ENCODE assay signal across 1 cellular context in the genomic region with DNA sequence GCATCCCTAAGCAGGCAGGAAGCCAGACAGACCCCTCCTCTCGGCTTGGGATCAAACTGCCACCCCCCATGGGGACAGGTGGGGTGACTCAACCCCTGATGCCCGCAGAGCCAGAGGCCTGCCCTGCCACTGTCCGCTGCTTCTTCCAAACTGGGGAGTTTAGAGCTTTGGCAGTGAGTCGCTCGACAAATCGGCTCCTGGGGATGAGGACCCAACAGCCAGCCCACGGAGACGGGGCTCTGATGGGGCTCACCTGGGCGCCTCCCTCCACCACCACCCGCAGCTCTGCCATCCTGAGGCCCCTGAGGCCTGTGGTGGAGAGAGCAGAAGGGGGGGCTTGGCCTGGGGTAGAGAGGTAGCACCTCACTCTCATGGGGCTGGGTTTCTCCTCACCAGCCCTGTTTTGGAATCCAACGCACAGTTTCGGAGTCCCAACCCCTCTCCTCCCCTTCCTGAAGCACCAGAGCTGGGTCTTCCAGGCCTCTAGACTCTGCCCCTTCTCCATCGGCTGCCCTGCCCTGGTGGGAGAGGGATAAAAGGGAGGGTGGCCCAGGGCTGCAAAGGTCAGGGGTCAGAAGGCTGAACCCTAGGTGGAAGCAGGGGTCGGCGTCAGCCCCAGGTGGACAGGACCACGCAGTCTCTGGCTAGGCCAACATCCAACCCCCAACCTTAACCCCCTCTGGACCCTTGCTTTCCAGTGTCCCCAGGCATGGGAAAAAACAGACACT.
TF ChIP-seq lines count a peak whose summit lies in the region.

No MANE protein-coding gene starts in this region.

TF ChIP-seq in K562, 482 proteins besides CTCF, POLR2A, EP300 and RAD21:
- TF ChIP-seq ZKSCAN3 (CRISPR knock-in tag; IDR thresholded peaks at IDR 0.05) (no peak), SMAD2 (IDR thresholded peaks at IDR 0.05; ENCODE audit: low read depth, low read length) (no peak), HDAC6 (IDR thresholded peaks at IDR 0.05; ENCODE audit: low read depth, low read length) (no peak), RBBP5 (IDR thresholded peaks at IDR 0.05; ENCODE audit: borderline replicate concordance, insufficient read depth, low read length, poor library complexity, severe bottlenecking) (no peak), MED1 (CRISPR knock-in tag; IDR thresholded peaks at IDR 0.05; ENCODE audit: borderline replicate concordance) (no peak), ELF1 (tag; IDR thresholded peaks at IDR 0.05) (no peak)
- TF ChIP-seq, protein P1, sequence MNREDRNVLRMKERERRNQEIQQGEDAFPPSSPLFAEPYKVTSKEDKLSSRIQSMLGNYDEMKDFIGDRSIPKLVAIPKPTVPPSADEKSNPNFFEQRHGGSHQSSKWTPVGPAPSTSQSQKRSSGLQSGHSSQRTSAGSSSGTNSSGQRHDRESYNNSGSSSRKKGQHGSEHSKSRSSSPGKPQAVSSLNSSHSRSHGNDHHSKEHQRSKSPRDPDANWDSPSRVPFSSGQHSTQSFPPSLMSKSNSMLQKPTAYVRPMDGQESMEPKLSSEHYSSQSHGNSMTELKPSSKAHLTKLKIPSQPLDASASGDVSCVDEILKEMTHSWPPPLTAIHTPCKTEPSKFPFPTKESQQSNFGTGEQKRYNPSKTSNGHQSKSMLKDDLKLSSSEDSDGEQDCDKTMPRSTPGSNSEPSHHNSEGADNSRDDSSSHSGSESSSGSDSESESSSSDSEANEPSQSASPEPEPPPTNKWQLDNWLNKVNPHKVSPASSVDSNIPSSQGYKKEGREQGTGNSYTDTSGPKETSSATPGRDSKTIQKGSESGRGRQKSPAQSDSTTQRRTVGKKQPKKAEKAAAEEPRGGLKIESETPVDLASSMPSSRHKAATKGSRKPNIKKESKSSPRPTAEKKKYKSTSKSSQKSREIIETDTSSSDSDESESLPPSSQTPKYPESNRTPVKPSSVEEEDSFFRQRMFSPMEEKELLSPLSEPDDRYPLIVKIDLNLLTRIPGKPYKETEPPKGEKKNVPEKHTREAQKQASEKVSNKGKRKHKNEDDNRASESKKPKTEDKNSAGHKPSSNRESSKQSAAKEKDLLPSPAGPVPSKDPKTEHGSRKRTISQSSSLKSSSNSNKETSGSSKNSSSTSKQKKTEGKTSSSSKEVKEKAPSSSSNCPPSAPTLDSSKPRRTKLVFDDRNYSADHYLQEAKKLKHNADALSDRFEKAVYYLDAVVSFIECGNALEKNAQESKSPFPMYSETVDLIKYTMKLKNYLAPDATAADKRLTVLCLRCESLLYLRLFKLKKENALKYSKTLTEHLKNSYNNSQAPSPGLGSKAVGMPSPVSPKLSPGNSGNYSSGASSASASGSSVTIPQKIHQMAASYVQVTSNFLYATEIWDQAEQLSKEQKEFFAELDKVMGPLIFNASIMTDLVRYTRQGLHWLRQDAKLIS (CRISPR knock-in tag; IDR thresholded peaks at IDR 0.05), result no peak
- TF ChIP-seq, protein P2, sequence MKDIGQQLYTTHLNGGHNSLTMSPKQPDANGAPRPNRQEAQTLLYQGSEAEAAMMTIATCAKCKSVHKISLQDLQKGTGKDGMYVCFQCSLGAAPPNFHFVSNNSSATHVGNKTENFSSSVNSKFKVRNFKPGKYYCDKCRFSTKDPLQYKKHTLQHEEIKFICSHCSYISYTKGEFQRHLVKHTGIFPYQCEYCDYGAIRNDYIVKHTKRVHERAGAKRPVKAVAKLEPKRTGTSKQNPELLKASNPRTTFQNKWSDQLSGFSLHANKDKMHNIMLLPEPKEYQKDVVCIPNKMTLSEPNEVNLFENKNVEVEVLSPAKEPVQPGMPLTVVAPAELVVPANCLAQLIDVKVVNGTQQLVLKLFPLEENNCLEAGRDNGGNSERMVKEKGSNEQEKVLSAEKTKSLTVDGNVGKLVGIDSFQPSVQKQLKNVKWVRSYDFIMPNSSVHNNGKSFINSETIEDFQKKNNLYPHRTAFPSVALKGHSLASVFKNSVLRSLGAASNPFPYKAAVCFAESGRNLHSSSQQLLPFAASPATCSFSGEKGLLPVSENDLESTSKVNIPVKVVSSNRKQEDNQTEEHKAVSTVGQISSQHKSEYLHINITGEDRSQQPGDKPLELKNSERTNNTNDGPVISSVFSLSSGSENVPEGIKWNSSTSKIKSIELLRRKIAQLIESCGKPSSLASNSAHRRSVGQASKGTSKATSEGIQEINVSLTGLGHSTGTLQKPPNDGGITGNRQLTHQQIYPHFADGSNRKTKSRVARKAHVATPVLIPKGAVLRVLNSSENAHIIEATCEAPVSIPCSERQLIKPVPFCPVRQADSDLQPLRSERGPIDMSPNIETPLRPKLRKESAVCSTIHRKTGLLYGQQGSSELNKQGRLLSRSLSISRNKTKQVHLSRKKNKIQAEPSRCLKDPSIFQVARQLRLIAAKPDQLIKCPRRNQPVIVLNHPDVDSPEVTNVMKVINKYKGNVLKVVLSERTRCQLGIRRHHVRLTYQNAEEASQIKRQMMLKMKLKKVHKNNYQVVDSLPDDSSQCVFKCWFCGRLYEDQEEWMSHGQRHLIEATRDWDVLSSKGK (CRISPR knock-in tag; IDR thresholded peaks at IDR 0.05), result no peak
- TF ChIP-seq, protein P3, sequence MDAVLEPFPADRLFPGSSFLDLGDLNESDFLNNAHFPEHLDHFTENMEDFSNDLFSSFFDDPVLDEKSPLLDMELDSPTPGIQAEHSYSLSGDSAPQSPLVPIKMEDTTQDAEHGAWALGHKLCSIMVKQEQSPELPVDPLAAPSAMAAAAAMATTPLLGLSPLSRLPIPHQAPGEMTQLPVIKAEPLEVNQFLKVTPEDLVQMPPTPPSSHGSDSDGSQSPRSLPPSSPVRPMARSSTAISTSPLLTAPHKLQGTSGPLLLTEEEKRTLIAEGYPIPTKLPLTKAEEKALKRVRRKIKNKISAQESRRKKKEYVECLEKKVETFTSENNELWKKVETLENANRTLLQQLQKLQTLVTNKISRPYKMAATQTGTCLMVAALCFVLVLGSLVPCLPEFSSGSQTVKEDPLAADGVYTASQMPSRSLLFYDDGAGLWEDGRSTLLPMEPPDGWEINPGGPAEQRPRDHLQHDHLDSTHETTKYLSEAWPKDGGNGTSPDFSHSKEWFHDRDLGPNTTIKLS (IDR thresholded peaks at IDR 0.05; ENCODE audit: borderline replicate concordance, low read depth), result no peak
TF ChIP-seq in K562: peak in this region for 0.
